8 cellular contexts compared by ENCODE assay signal in genomic region chr12:106957617-106958016, GRCh38. TPM values are rescaled to one million over a fixed set of nuclear protein-coding genes. Genes with fewer than 3 reads are reported as not detected.
A peak's percentile ranks its signal among the peaks of the same experiment; 100 is the strongest.
DNase-seq lines count a peak whose midpoint lies in the region; ATAC-seq and TF ChIP-seq lines count a peak whose summit lies in the region.

No MANE protein-coding gene starts in this region.

- H3K9me3 ChIP-seq in A673 (ENCODE audit: low read depth, low read length, poor library complexity, severe bottlenecking) (no peaks in the 10 kb centered on the region), GM23248 (ENCODE audit: low read depth) (no peaks in the 10 kb centered on the region), adipocyte (ENCODE audit: control insufficient read depth, low read length) (no peaks in the 10 kb centered on the region)

- TF ChIP-seq CTCF in A673 (conservative IDR thresholded peaks at IDR 0.05; ENCODE audit: low read depth, low read length), result no peak

- H3K36me3 ChIP-seq in A673 (ENCODE audit: insufficient read depth, low read length, poor library complexity, severe bottlenecking) (no peaks in the 10 kb centered on the region), GM23248 (ENCODE audit: low read depth) (peaks cover 12% of the 10 kb centered on the region; the same call in 1 of the 2 replicates), adipocyte (ENCODE audit: control insufficient read depth, insufficient read depth, low read length, severe bottlenecking) (peaks cover 13% of the 10 kb centered on the region)

- BruUV-seq in A673 (replicated peaks; lab: Mats Ljungman, UMichigan), result no TSS peak

- H3K79me2 ChIP-seq in GM23248 (ENCODE audit: insufficient read depth), result peaks cover 76% of the 10 kb centered on the region

- no peak overlapping the region for H2AFZ ChIP-seq in GM23248

- H3K4me1 ChIP-seq in A673 (ENCODE audit: insufficient read depth, low read length, poor library complexity, severe bottlenecking) (peaks cover 6% of the 10 kb centered on the region), GM23248 (ENCODE audit: insufficient read depth) (peaks cover 47% of the 10 kb centered on the region), adipocyte (ENCODE audit: control insufficient read depth, insufficient read depth, low read length) (peaks cover 48% of the 10 kb centered on the region)

- H3K9ac ChIP-seq in GM23248 (peak overlapping the region; percentile 100), adipocyte (ENCODE audit: low read length) (peak overlapping the region; percentile 96)

- H3K27me3 ChIP-seq in A673 (replicated peaks; ENCODE audit: insufficient read depth, low read depth, low read length, poor library complexity) (no peaks in the 10 kb centered on the region), GM23248 (replicated peaks; ENCODE audit: insufficient read depth) (no peaks in the 10 kb centered on the region), adipocyte (replicated peaks; ENCODE audit: control insufficient read depth, insufficient read depth, low read length) (no peaks in the 10 kb centered on the region)

- H3K4me2 ChIP-seq in GM23248 (ENCODE audit: unreplicated experiment), result peak overlapping the region; percentile 94

- in situ Hi-C loops in GM23248 (cut with MboI), result no loop called here

- H3K9me2 ChIP-seq in GM23248 (ENCODE audit: insufficient read depth), result no peaks in the 10 kb centered on the region

- H3K9me3 Mint-ChIP-seq in memory B cell, result no peaks in the 10 kb centered on the region

- peaks cover 14% of the 10 kb centered on the region for H3K4me1 Mint-ChIP-seq in memory B cell

- peak overlapping the region; percentile 92 for H3K27ac ChIP-seq in A673 (ENCODE audit: low read depth, low read length, poor library complexity, severe bottlenecking)
- peak overlapping the region; percentile 99 for H3K27ac ChIP-seq in GM23248

- H3K4me3 ChIP-seq in A673 (ENCODE audit: low read depth, low read length, poor library complexity, severe bottlenecking) (peak overlapping the region; percentile 62), GM23248 (peak overlapping the region; percentile 97), adipocyte (ENCODE audit: low read length) (peak overlapping the region; percentile 93)

- H3K27me3 Mint-ChIP-seq in memory B cell, result no peaks in the 10 kb centered on the region

- H3F3A ChIP-seq in GM23248 (ENCODE audit: insufficient read depth), result peaks cover 35% of the 10 kb centered on the region

- peak overlapping the region; percentile 97 for H3K4me3 Mint-ChIP-seq in memory B cell

- DNase-seq in A673 (ENCODE audit: low spot score) (peak; percentile 23), GM23248 (no peak), adipocyte (ENCODE audit: low read depth) (peak; percentile 44), memory B cell (ENCODE audit: low spot score in 2 of 2) (no peak), KG1 (lab: John Stamatoyannopoulos, UW) (no peak), SK-N-DZ (ENCODE audit: low spot score) (no peak), NCI-H524 treated with DMSO at 0.1 percent for 48 hours (lab: John Stamatoyannopoulos, UW) (no peak)

- 0 to 2% methylated on average over 1 of the region's 1 CpG for WGBS in GM23248 (ENCODE audit: low coverage in 1 of 2, low lambda C conversion rate in 2 of 2, missing lambda C conversion rate in 2 of 2), 2 experiments

- intact Hi-C loops in A673 (cut with micrococcal nuclease; ENCODE audit: unreplicated experiment), result no loop called here

- H4K20me1 ChIP-seq in GM23248 (ENCODE audit: insufficient read depth), result peaks cover 26% of the 10 kb centered on the region; the same call in 1 of the 2 replicates

- POLR2A ChIA-PET in A673 (lab: Charles Lee; ENCODE audit: low non-redundant PET), result no interaction called here

- CTCF ChIA-PET in A673 (lab: Charles Lee), result no interaction called here

- ATAC-seq in memory B cell (ENCODE audit: low read depth) (no peak), HG02938 (IDR thresholded peaks at IDR 0.05; ENCODE audit: unreplicated experiment) (no peak)

- no peak overlapping the region for H3K27ac Mint-ChIP-seq in memory B cell

- peaks cover 4% of the 10 kb centered on the region for H3K36me3 Mint-ChIP-seq in memory B cell

RNA-seq across cellular contexts. Expression of gene TMEM263, which starts 1.9 kb away (rescaled TPM):
- total RNA-seq in A673 (2021), result 32.3 and 36.9 TPM in 2 replicates
- 132 and 147 TPM in 2 replicates for total RNA-seq in GM23248 (2014; rRNA removed; shearing (Covaris generic))
- 136 and 139 TPM in 2 replicates for polyA plus RNA-seq in GM23248 (2016; fragmentation: Nextera tagmentation; extraction: Ambion mirVana)
- polyA plus RNA-seq in SK-N-DZ (2014; cell fraction: cytosol; rRNA removed), result 25.4 and 26.7 TPM in 2 replicates
- 12.8 and 13.8 TPM in 2 replicates for polyA plus RNA-seq in SK-N-DZ (2014; cell fraction: nucleus; rRNA removed)

RNA-seq across cellular contexts. Expression of gene MTERF2, which starts 29.3 kb away (rescaled TPM):
- 12.6 and 13.1 TPM in 2 replicates for total RNA-seq in A673 (2021)
- total RNA-seq in GM23248 (2014; rRNA removed; shearing (Covaris generic)), result 4.6 and 6.4 TPM in 2 replicates
- 6.4 and 7.7 TPM in 2 replicates for polyA plus RNA-seq in GM23248 (2016; fragmentation: Nextera tagmentation; extraction: Ambion mirVana)
- polyA plus RNA-seq in SK-N-DZ (2014; cell fraction: cytosol; rRNA removed), result 36.4 and 39.4 TPM in 2 replicates
- 33.6 and 35.6 TPM in 2 replicates for polyA plus RNA-seq in SK-N-DZ (2014; cell fraction: nucleus; rRNA removed)

Comparison
In these comparisons a context has a peak if more than half of its experiments do, and no peak if none do; other contexts are left out.
1. DNase-seq: peak in A673 (single experiment) and adipocyte (single experiment); none in GM23248 (single experiment), memory B cell (0 of 2), KG1 (single experiment), SK-N-DZ (single experiment) and NCI-H524 treated with DMSO at 0.1 percent for 48 hours (single experiment).
2. Peak in every context shown above with its lines, with median percentiles within 50 percentile points of each other: H3K4me3 ChIP-seq.